1 cellular context compared by ENCODE assay signal in the genomic region with DNA sequence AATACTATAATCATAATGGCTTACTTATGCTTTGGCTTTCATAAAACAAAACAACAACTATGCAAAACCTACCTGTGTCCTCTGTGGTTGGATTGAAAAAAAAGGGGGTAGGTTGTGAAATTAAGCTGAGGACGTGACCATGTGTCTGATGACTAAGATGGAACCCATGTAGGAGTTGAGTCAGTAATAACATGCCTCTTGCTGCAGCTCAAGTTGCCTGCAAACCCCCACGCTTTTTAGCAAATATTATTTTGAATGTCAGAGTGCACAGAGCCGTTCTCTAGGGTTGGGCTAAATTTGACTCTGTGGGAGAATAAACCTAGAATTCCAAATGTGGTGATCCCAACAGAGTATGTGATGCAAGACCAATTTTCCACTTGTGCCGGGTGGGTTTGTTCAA.
TF ChIP-seq lines count a peak whose summit lies in the region.

No MANE protein-coding gene starts in this region.

TF ChIP-seq in GM12878, 131 proteins besides CTCF, POLR2A, EP300 and RAD21 (continued from another document):
- no peak for TF ChIP-seq RCOR1 (conservative IDR thresholded peaks at IDR 0.05; ENCODE audit: low read depth, low read length)
- TF ChIP-seq PML (IDR thresholded peaks at IDR 0.05; ENCODE audit: low read length), result 0 out of 2 replicates have a peak, but pooled peaks have one; percentile 47
- no peak for TF ChIP-seq SUZ12 (IDR thresholded peaks at IDR 0.05; ENCODE audit: unreplicated experiment)
- TF ChIP-seq, protein P1, sequence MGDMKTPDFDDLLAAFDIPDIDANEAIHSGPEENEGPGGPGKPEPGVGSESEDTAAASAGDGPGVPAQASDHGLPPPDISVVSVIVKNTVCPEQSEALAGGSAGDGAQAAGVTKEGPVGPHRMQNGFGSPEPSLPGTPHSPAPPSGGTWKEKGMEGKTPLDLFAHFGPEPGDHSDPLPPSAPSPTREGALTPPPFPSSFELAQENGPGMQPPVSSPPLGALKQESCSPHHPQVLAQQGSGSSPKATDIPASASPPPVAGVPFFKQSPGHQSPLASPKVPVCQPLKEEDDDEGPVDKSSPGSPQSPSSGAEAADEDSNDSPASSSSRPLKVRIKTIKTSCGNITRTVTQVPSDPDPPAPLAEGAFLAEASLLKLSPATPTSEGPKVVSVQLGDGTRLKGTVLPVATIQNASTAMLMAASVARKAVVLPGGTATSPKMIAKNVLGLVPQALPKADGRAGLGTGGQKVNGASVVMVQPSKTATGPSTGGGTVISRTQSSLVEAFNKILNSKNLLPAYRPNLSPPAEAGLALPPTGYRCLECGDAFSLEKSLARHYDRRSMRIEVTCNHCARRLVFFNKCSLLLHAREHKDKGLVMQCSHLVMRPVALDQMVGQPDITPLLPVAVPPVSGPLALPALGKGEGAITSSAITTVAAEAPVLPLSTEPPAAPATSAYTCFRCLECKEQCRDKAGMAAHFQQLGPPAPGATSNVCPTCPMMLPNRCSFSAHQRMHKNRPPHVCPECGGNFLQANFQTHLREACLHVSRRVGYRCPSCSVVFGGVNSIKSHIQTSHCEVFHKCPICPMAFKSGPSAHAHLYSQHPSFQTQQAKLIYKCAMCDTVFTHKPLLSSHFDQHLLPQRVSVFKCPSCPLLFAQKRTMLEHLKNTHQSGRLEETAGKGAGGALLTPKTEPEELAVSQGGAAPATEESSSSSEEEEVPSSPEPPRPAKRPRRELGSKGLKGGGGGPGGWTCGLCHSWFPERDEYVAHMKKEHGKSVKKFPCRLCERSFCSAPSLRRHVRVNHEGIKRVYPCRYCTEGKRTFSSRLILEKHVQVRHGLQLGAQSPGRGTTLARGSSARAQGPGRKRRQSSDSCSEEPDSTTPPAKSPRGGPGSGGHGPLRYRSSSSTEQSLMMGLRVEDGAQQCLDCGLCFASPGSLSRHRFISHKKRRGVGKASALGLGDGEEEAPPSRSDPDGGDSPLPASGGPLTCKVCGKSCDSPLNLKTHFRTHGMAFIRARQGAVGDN (IDR thresholded peaks at IDR 0.05), result no peak
